ENCODE assay signal across 10 cellular contexts in the genomic region with DNA sequence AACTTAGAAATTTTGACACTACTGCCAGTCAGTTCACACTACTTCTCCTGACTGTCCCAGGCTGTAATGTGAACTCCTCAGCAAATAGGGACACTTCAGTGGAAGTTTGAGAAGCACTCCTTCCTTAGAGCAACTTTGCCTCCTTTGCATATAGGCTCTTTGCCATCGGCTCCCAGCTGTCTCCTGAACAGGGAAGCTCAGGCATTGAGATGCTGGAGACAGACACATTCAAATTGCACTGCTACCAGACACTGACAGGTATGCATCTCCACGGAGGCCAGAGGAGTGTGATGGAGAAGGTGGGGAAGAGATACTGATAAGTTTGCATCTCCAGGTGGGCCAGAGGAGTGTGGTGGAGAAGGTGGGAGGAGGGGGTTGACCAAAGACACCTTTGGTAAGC. TPM values are rescaled to one million over a fixed set of nuclear protein-coding genes. Genes with fewer than 3 reads are reported as not detected.
DNase-seq lines count a peak whose midpoint lies in the region; ATAC-seq and TF ChIP-seq lines count a peak whose summit lies in the region.
"Had no signal": no experiment of that assay in that cellular context is flagged by ENCODE, and none has a peak within 500 bp of the region (broad histone marks: within the 10 kb centered on the region; RNA-seq: fewer than 3 reads in every experiment).

No MANE protein-coding gene starts in this region.

- H3K36me3 ChIP-seq in SK-N-MC (ENCODE audit: insufficient read depth, low read length) (peaks cover 67% of the 10 kb centered on the region), gastrocnemius medialis (peaks cover 0 to 51% of the 10 kb centered on the region in 2 donors), Peyer's patch (peaks cover 0 to 50% (median 4%) of the 10 kb centered on the region in 3 donors)

- H3K27me3 ChIP-seq in gastrocnemius medialis = no peaks in the 10 kb centered on the region
- H3K27me3 ChIP-seq in Peyer's patch = no peaks in the 10 kb centered on the region

- intact Hi-C loops in gastrocnemius medialis (cut with DNase I; ENCODE audit: low total_unique reads) = loop anchor here (5.0 kb wide), 1 partner anchor 93 kb away; a partner anchor contains a TSS

- peak overlapping the region; percentile 100 for H3K9ac ChIP-seq in SK-N-MC (ENCODE audit: insufficient read length)

- ATAC-seq in gastrocnemius medialis (no peak), HG03565 (IDR thresholded peaks at IDR 0.05; ENCODE audit: unreplicated experiment) (no peak), GM21786 (IDR thresholded peaks at IDR 0.05; ENCODE audit: unreplicated experiment) (no peak)

- DNase-seq in GM13976 (ENCODE audit: low spot score) (peak; percentile 12), SK-N-MC (ENCODE audit: low read depth, low spot score) (no peak), fibroblast of mammary gland (ENCODE audit: low read depth) (no peak), gastrocnemius medialis (no peak), T-helper 9 cell (no peak), Peyer's patch (no peak)
- DNase-seq: activated gamma-delta T cell, NCI-H446 had no signal

- H3K27ac ChIP-seq in SK-N-MC (no peak overlapping the region), gastrocnemius medialis (peak overlapping the region; percentile 95 to 98 (median 98)), Peyer's patch (peak overlapping the region in 2 of 4 donors; percentile 97 to 99)

- no peaks in the 10 kb centered on the region for H3K9me3 ChIP-seq in SK-N-MC (ENCODE audit: low read depth, low read length)
- no peaks in the 10 kb centered on the region for H3K9me3 ChIP-seq in gastrocnemius medialis
- H3K9me3 ChIP-seq in Peyer's patch = no peaks in the 10 kb centered on the region

- peaks cover 53 to 67% of the 10 kb centered on the region in 2 donors for H3K4me1 ChIP-seq in gastrocnemius medialis
- peaks cover 0 to 73% (median 18%) of the 10 kb centered on the region in 4 donors for H3K4me1 ChIP-seq in Peyer's patch

- TF ChIP-seq CTCF in GM13976 (IDR thresholded peaks at IDR 0.05; ENCODE audit: borderline replicate concordance, control extremely low read depth, extremely low read depth, insufficient read depth, missing control alignments) (no peak), fibroblast of mammary gland (conservative IDR thresholded peaks at IDR 0.05; ENCODE audit: control insufficient read depth, insufficient read depth, low read depth, low read length) (no peak), gastrocnemius medialis (IDR thresholded peaks at IDR 0.05 in 4 of 5, conservative IDR thresholded peaks at IDR 0.05 in 1 of 5) (no peak), Peyer's patch (IDR thresholded peaks at IDR 0.05) (no peak)

- in situ Hi-C loops in GM13976 (cut with MboI; ENCODE audit: low sequenced_read_pairs, unreplicated experiment) = no loop called here
- in situ Hi-C loops in gastrocnemius medialis (cut with MboI; ENCODE audit: low sequenced_read_pairs in 4 of 4) = no loop called here

- H3K4me3 ChIP-seq in SK-N-MC (peak overlapping the region; percentile 100), fibroblast of mammary gland (ENCODE audit: control insufficient read depth, low read depth, low read length) (peak overlapping the region; percentile 98), gastrocnemius medialis (peak overlapping the region; percentile 70 to 99 (median 90)), Peyer's patch (peak overlapping the region in 2 of 4 donors; percentile 87 to 95)

- TF ChIP-seq POLR2A in gastrocnemius medialis (IDR thresholded peaks at IDR 0.05) (no peak), Peyer's patch (IDR thresholded peaks at IDR 0.05) (no peak)

RNA-seq across cellular contexts. Expression of a gene that starts 1.4 kb away (rescaled TPM):
- total RNA-seq in gastrocnemius medialis = 10 to 100 TPM; 43.0 to 82.8 (median 66.9) TPM
- 100 to 1,000 TPM in 1 of 4 donors, 10 to 100 TPM in 3; 52.8 to 104 (median 77.8) TPM for total RNA-seq in Peyer's patch

RNA-seq across cellular contexts. Expression of a gene that starts 1.9 kb away (rescaled TPM):
- total RNA-seq in gastrocnemius medialis (1,000 to 10,000 TPM; 1,700 to 2,567 (median 1,849) TPM), Peyer's patch (1,000 to 10,000 TPM in 1 of 4 donors, 100 to 1,000 TPM in 3; 369 to 1,310 (median 750) TPM)

RNA-seq across cellular contexts. Expression of a gene that starts 10.7 kb away (rescaled TPM):
- 10 to 100 TPM; 29.7 to 72.9 (median 56.4) TPM for total RNA-seq in gastrocnemius medialis
- total RNA-seq in Peyer's patch = 100 to 1,000 TPM in 3 of 4 donors, 10 to 100 TPM in 1; 18.2 to 253 (median 209) TPM

RNA-seq across cellular contexts. Expression of a gene that starts 22.1 kb away (rescaled TPM):
- total RNA-seq in gastrocnemius medialis = 10 to 100 TPM in 3 of 4 donors, 1 to 10 TPM in 1; 7.4 to 36.4 (median 16.1) TPM
- 100 to 1,000 TPM in 3 of 4 donors, 10 to 100 TPM in 1; 66.4 to 192 (median 105) TPM for total RNA-seq in Peyer's patch

RNA-seq across cellular contexts. Expression of a gene that starts 37.0 kb away (rescaled TPM):
- total RNA-seq in gastrocnemius medialis (10 to 100 TPM; 18.4 to 29.2 (median 21.9) TPM), Peyer's patch (10 to 100 TPM; 65.2 to 97.7 (median 66.9) TPM)
